12 cellular contexts compared by ENCODE assay signal in the genomic region with DNA sequence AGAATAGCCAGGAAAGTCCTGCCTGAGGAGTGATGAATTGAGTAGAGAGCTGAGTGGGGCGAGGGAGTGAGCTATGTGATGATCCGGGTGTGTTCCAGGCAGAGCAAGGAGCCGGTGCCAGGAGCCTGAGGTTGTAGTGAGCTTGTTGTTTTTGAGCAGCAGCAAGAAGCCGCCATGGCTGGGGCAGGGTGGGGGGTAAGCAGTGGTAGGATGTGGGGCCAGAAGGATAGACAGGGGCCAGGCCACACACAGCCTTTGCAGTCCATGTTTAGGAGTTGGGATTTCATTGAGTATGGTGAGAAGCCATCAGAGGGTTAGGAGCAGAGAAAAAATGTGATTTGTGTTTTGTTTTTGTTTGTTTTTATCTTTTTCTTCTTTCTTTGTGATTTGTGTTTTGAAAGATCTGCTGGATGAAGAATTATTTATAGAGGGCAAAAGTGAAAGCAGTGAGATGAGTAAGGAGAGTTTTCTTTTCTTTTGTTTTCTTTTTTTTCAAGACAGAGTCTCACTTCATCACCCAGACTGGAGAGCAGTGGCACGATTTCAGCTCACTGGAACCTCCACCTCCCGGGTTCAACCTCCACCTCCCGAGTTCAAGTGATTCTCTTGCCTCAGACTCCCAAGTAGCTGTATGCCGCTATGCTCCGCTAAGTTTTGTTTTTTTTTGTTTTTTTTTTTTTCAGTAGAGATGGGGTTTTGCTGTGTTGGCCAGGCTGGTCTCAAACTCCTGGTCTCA.
DNase-seq lines count a peak whose midpoint lies in the region; ATAC-seq and TF ChIP-seq lines count a peak whose summit lies in the region.
"Had no signal": no experiment of that assay in that cellular context is flagged by ENCODE, and none has a peak within 500 bp of the region (broad histone marks: within the 10 kb centered on the region; RNA-seq: fewer than 3 reads in every experiment).

No MANE protein-coding gene starts in this region.

- no peak overlapping the region for H3K4me3 Mint-ChIP-seq in activated T-cell treated with anti-CD3 and anti-CD28 coated beads, Interleukin-2, amount 50 U/mL, for 24 hours
- H3K4me3 Mint-ChIP-seq in CD4-positive, alpha-beta T cell: no peak overlapping the region

- no peak overlapping the region for H3K4me3 ChIP-seq in osteoblast (ENCODE audit: insufficient read depth, low read length)

- CTCF ChIA-PET in CD4-positive, alpha-beta T cell (lab: Charles Lee): no interaction called here

- peaks cover 7% of the 10 kb centered on the region for H3K27me3 Mint-ChIP-seq in activated T-cell treated with anti-CD3 and anti-CD28 coated beads, Interleukin-2, amount 50 U/mL, for 24 hours
- H3K27me3 Mint-ChIP-seq in CD4-positive, alpha-beta T cell: peaks cover 11% of the 10 kb centered on the region

- no peak overlapping the region for H3K27ac Mint-ChIP-seq in activated T-cell treated with anti-CD3 and anti-CD28 coated beads, Interleukin-2, amount 50 U/mL, for 24 hours
- no peak overlapping the region for H3K27ac Mint-ChIP-seq in CD4-positive, alpha-beta T cell

- no peaks in the 10 kb centered on the region for H3K27me3 ChIP-seq in osteoblast (ENCODE audit: insufficient read depth, low read length)
- H3K27me3 ChIP-seq in CD4-positive, alpha-beta T cell (ENCODE audit: control insufficient read depth, insufficient read depth, low read length): no peaks in the 10 kb centered on the region

- no peaks in the 10 kb centered on the region for H3K9me3 ChIP-seq in osteoblast (ENCODE audit: low read depth, low read length)
- no peaks in the 10 kb centered on the region for H3K9me3 ChIP-seq in CD4-positive, alpha-beta T cell (ENCODE audit: control insufficient read depth, low read length)

- H2AFZ ChIP-seq in osteoblast (ENCODE audit: low read length): peak overlapping the region; percentile 79

- ATAC-seq in GM18907 (IDR thresholded peaks at IDR 0.05; ENCODE audit: unreplicated experiment) (peak; percentile 78), HG02763 (IDR thresholded peaks at IDR 0.05; ENCODE audit: unreplicated experiment) (peak; percentile 57)
- ATAC-seq in CD4-positive, alpha-beta T cell (ENCODE audit: poor library complexity): no peak
- ATAC-seq: PC-3 had no signal

- peak overlapping the region; percentile 55 for H3K4me2 ChIP-seq in osteoblast (ENCODE audit: insufficient read depth, low read length)

- peaks cover 4% of the 10 kb centered on the region for H3K9me3 Mint-ChIP-seq in activated T-cell treated with anti-CD3 and anti-CD28 coated beads, Interleukin-2, amount 50 U/mL, for 24 hours
- peaks cover 7% of the 10 kb centered on the region for H3K9me3 Mint-ChIP-seq in CD4-positive, alpha-beta T cell

- no peaks in the 10 kb centered on the region for H3K79me2 ChIP-seq in osteoblast (ENCODE audit: insufficient read depth, low read length)

- no peaks in the 10 kb centered on the region for H3K36me3 Mint-ChIP-seq in activated T-cell treated with anti-CD3 and anti-CD28 coated beads, Interleukin-2, amount 50 U/mL, for 24 hours (ENCODE audit: low read depth)
- no peaks in the 10 kb centered on the region for H3K36me3 Mint-ChIP-seq in CD4-positive, alpha-beta T cell (ENCODE audit: low read depth)

- no peak overlapping the region for H3K27ac ChIP-seq in osteoblast (ENCODE audit: low read depth, low read length)
- H3K27ac ChIP-seq in CD4-positive, alpha-beta T cell (ENCODE audit: low read depth, low read length): no peak overlapping the region

- H4K20me1 ChIP-seq in osteoblast (ENCODE audit: insufficient read depth, low read length): no peaks in the 10 kb centered on the region

- H3K4me1 Mint-ChIP-seq in activated T-cell treated with anti-CD3 and anti-CD28 coated beads, Interleukin-2, amount 50 U/mL, for 24 hours (ENCODE audit: low read depth): peaks cover 4% of the 10 kb centered on the region
- no peaks in the 10 kb centered on the region for H3K4me1 Mint-ChIP-seq in CD4-positive, alpha-beta T cell (ENCODE audit: low read depth)

- POLR2A ChIA-PET in CD4-positive, alpha-beta T cell (lab: Charles Lee): interaction anchor here (2.2 kb wide), 1 partner anchor 10 kb away, joined by 7 read pairs; no protein-coding TSS in a partner anchor

- DNase-seq in NCI-H226 (peak; percentile 9), osteoblast (ENCODE audit: insufficient read length, low spot score, missing footprints) (no peak), T1000 (lab: John Stamatoyannopoulos, UW) (no peak)
- no peak for DNase-seq in activated T-cell treated with anti-CD3 and anti-CD28 coated beads, Interleukin-2, amount 50 U/mL, for 24 hours
- DNase-seq in CD4-positive, alpha-beta T cell: no peak
- DNase-seq: activated effector memory CD4-positive, alpha-beta T cell treated with anti-CD3 and anti-CD28 coated beads, Interleukin-2, amount 50 U/mL, for 16 hours; NCI-H1417 treated with DMSO at 0.1 percent for 48 hours; PC-3; stimulated activated CD4-positive, alpha-beta T cell treated with anti-CD3 and anti-CD28 coated beads, Interleukin-12 subunit alpha, Interleukin-12 subunit beta, amount 100 ng/mL, for 4 hours; stimulated activated naive CD4-positive, alpha-beta T cell had no signal

- TF ChIP-seq CTCF in osteoblast (IDR thresholded peaks at IDR 0.05; ENCODE audit: extremely low read depth, low read depth, low read length): no peak
- TF ChIP-seq CTCF in CD4-positive, alpha-beta T cell (IDR thresholded peaks at IDR 0.05): no peak

- H3K36me3 ChIP-seq in osteoblast (ENCODE audit: insufficient read depth, low read length): no peaks in the 10 kb centered on the region

- H3K4me1 ChIP-seq in osteoblast (ENCODE audit: insufficient read depth, low read length): no peaks in the 10 kb centered on the region

- intact Hi-C loops in CD4-positive, alpha-beta T cell (cut with DNase I, micrococcal nuclease): loop anchor here in 1 of 2 experiments (5.0 kb wide), 1 partner anchor 51 kb away; no protein-coding TSS in a partner anchor
